Comparison of ENCODE assay signal across 8 cellular contexts in the genomic region with DNA sequence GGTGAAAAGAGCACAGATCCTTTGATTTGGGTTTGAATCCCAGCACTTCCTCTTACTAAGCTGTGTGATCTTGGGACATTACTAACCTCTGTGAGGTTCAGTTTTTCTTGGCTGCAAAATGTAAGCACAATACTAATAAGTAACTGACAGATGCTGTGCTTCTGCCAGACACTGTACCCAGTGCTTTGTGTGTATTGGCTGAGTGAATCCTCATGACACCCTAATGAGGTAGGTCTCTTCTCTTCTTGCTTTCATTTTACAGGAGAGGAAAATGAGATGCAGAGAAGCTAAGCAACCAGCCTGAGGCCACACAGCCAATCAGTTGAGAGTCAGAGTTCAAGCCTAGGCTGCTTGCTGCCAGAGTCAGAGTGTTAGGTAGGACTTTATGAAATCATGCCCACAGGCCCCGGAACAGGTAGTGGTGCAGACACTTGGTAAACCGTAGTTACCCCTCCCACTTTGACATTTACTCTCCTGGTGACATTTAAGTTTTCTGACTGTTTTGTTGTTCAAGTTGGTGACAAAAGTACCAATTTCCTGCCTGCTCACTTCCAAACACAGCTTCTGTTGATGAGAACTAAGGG. TPM values are rescaled to one million over a fixed set of nuclear protein-coding genes. Genes with fewer than 3 reads are reported as not detected.
A peak's percentile ranks its signal among the peaks of the same experiment; 100 is the strongest.
DNase-seq lines count a peak whose midpoint lies in the region; ATAC-seq and TF ChIP-seq lines count a peak whose summit lies in the region.

No MANE protein-coding gene starts in this region.

- H3K27me3 ChIP-seq in brain microvascular endothelial cell (replicated peaks) (no peaks in the 10 kb centered on the region), neutrophil (no peaks in the 10 kb centered on the region)

- in situ Hi-C loops in brain microvascular endothelial cell (cut with HindIII; ENCODE audit: low pct_ligation_motif_present, low sequenced_read_pairs), result no loop called here

- peak; percentile 86 for ATAC-seq in GM18909 (IDR thresholded peaks at IDR 0.05; ENCODE audit: poor library complexity, unreplicated experiment)
- ATAC-seq in HG03060 (IDR thresholded peaks at IDR 0.05; ENCODE audit: low read depth, unreplicated experiment), result peak; percentile 88

- no peak for TF ChIP-seq CTCF in brain microvascular endothelial cell (IDR thresholded peaks at IDR 0.05; ENCODE audit: low read depth, low read length, missing control alignments)
- TF ChIP-seq CTCF in neutrophil (IDR thresholded peaks at IDR 0.05), result no peak

- DNase-seq in T-helper 22 cell (ENCODE audit: low read depth) (peak; percentile 85), brain microvascular endothelial cell (peak; percentile 75), HT-29 (ENCODE audit: low spot score) (no peak), iPS-NIHi7 (ENCODE audit: extremely low spot score) (no peak), GOT3 (lab: John Stamatoyannopoulos, UW) (no peak)

- H3K36me3 ChIP-seq in brain microvascular endothelial cell (replicated peaks) (no peaks in the 10 kb centered on the region), neutrophil (no peaks in the 10 kb centered on the region)

- peak overlapping the region; percentile 20 for H3K27ac ChIP-seq in brain microvascular endothelial cell
- H3K27ac ChIP-seq in neutrophil, result peak overlapping the region; percentile 95

- no peak overlapping the region for H3K4me3 ChIP-seq in brain microvascular endothelial cell (ENCODE audit: low read depth, low read length)
- peak overlapping the region in 1 of 2 experiments; percentile 7 for H3K4me3 ChIP-seq in neutrophil (ENCODE audit: low read depth in 1 of 2, low read length in 1 of 2)

- H3K9me3 ChIP-seq in neutrophil, result no peaks in the 10 kb centered on the region

- peaks cover 87 to 92% of the 10 kb centered on the region in 2 experiments for H3K4me1 ChIP-seq in neutrophil (ENCODE audit: control insufficient read depth in 1 of 2, insufficient read depth in 1 of 2, low read depth in 1 of 2, low read length in 1 of 2)

RNA-seq across cellular contexts. Expression of a gene that starts 21.2 kb away (rescaled TPM):
- total RNA-seq in HT-29 (2014; rRNA removed; shearing (Covaris generic)), result 11.6 and 16.3 TPM in 2 replicates

Comparison
In these comparisons a context has a peak if more than half of its experiments do, and no peak if none do; other contexts are left out.
1. DNase-seq: peak in T-helper 22 cell (single experiment) and brain microvascular endothelial cell (single experiment); none in HT-29 (single experiment), iPS-NIHi7 (single experiment) and GOT3 (single experiment).